ENCODE assay signal across 15 cellular contexts in genomic region chr4:82864336-82865001, GRCh38. TPM values are rescaled to one million over a fixed set of nuclear protein-coding genes. Genes with fewer than 3 reads are reported as not detected.
A peak's percentile ranks its signal among the peaks of the same experiment; 100 is the strongest.
DNase-seq lines count a peak whose midpoint lies in the region; ATAC-seq, FAIRE-seq and TF ChIP-seq lines count a peak whose summit lies in the region.
"Had no signal": no experiment of that assay in that cellular context is flagged by ENCODE, and none has a peak within 500 bp of the region (broad histone marks: within the 10 kb centered on the region; RNA-seq: fewer than 3 reads in every experiment).

No MANE protein-coding gene starts in this region.

- H4K20me1 ChIP-seq in MM.1S (ENCODE audit: insufficient read depth, low read length): no peaks in the 10 kb centered on the region

- no peak overlapping the region for H3K9ac ChIP-seq in MM.1S (ENCODE audit: low read length)

- no peaks in the 10 kb centered on the region for H3K79me2 ChIP-seq in MM.1S (ENCODE audit: low read length)

- H3K27me3 ChIP-seq in foreskin keratinocyte (no peaks in the 10 kb centered on the region), right cardiac atrium (ENCODE audit: control insufficient read depth, insufficient read depth) (no peaks in the 10 kb centered on the region), MM.1S (replicated peaks; ENCODE audit: insufficient read depth, low read length) (no peaks in the 10 kb centered on the region)
- H3K27me3 ChIP-seq: MG63 had no signal

- peak overlapping the region; percentile 54 for H3K27ac ChIP-seq in foreskin keratinocyte
- no peak overlapping the region for H3K27ac ChIP-seq in right cardiac atrium (ENCODE audit: low read length)
- no peak overlapping the region for H3K27ac ChIP-seq in MM.1S (ENCODE audit: low read length)
- H3K27ac ChIP-seq: prostate gland had no signal

- peak; percentile 52 for FAIRE-seq in GM18507 (lab: Jason Lieb, UNC)

- peaks cover 0 to 5% (median 0%) of the 10 kb centered on the region in 7 donors for H3K9me3 Mint-ChIP-seq in CD14-positive monocyte
- no peaks in the 10 kb centered on the region for H3K9me3 Mint-ChIP-seq in activated T-helper 1 cell treated with anti-CD3 and anti-CD28 coated beads, Interleukin-12 subunit alpha, Interleukin-12 subunit beta, Interleukin-2, Interleukin-4 antibody, amounts not matched to agents 30 ng/mL and 10 ng/mL and 1 ng/mL, durations not matched to agents 14 hours and 24 hours and 36 hours

- no peak overlapping the region for H3K4me3 Mint-ChIP-seq in CD14-positive monocyte
- peak overlapping the region; percentile 69 for H3K4me3 Mint-ChIP-seq in activated T-helper 1 cell treated with anti-CD3 and anti-CD28 coated beads, Interleukin-12 subunit alpha, Interleukin-12 subunit beta, Interleukin-2, Interleukin-4 antibody, amounts not matched to agents 30 ng/mL and 10 ng/mL and 1 ng/mL, durations not matched to agents 14 hours and 24 hours and 36 hours

- 89% methylated on average over 6 of the region's 6 CpGs for WGBS in right cardiac atrium

- no peaks in the 10 kb centered on the region; the same call in 1 of the 2 replicates for H3F3A ChIP-seq in MM.1S (ENCODE audit: insufficient read depth, low read length)

- H3K36me3 ChIP-seq in MM.1S (replicated peaks; ENCODE audit: insufficient read depth, low read length): peaks cover 1% of the 10 kb centered on the region; the same call in 1 of the 2 replicates

- DNase-seq in CD14-positive monocyte (ENCODE audit: low spot score) (no peak), GM18507 (ENCODE audit: extremely low spot score, insufficient read length, low read depth) (no peak), foreskin keratinocyte (no peak), right cardiac atrium (no peak), MM.1S (no peak), omental fat pad (ENCODE audit: low spot score) (no peak)
- DNase-seq in activated T-helper 1 cell treated with anti-CD3 and anti-CD28 coated beads, Interleukin-12 subunit alpha, Interleukin-12 subunit beta, Interleukin-2, Interleukin-4 antibody, amounts not matched to agents 30 ng/mL and 10 ng/mL and 1 ng/mL, durations not matched to agents 14 hours and 24 hours and 36 hours (ENCODE audit: low spot score): peak; percentile 18
- DNase-seq: C1 segment of cervical spinal cord; GDM1; MG63; stimulated activated CD4-positive, alpha-beta T cell treated with anti-CD3 and anti-CD28 coated beads, Interleukin-4, amount 100 ng/mL, for 24 hours; stimulated activated naive CD4-positive, alpha-beta T cell treated with Interleukin-2 at 50 U/mL for 16 hours had no signal

- H3K4me2 ChIP-seq in MM.1S (ENCODE audit: low read depth, low read length): no peak overlapping the region

- ATAC-seq in foreskin keratinocyte (no peak), right cardiac atrium (no peak), HG02588 (IDR thresholded peaks at IDR 0.05; ENCODE audit: unreplicated experiment) (no peak), omental fat pad (ENCODE audit: low FRiP score) (no peak)

- peaks cover 14% of the 10 kb centered on the region for H3K4me1 Mint-ChIP-seq in CD14-positive monocyte
- H3K4me1 Mint-ChIP-seq in activated T-helper 1 cell treated with anti-CD3 and anti-CD28 coated beads, Interleukin-12 subunit alpha, Interleukin-12 subunit beta, Interleukin-2, Interleukin-4 antibody, amounts not matched to agents 30 ng/mL and 10 ng/mL and 1 ng/mL, durations not matched to agents 14 hours and 24 hours and 36 hours (ENCODE audit: low read depth): peaks cover 48% of the 10 kb centered on the region

- H2AFZ ChIP-seq in MM.1S (ENCODE audit: low read length): no peak overlapping the region

- H3K36me3 Mint-ChIP-seq in CD14-positive monocyte: peaks cover 55 to 81% of the 10 kb centered on the region in 2 donors
- peaks cover 41% of the 10 kb centered on the region for H3K36me3 Mint-ChIP-seq in activated T-helper 1 cell treated with anti-CD3 and anti-CD28 coated beads, Interleukin-12 subunit alpha, Interleukin-12 subunit beta, Interleukin-2, Interleukin-4 antibody, amounts not matched to agents 30 ng/mL and 10 ng/mL and 1 ng/mL, durations not matched to agents 14 hours and 24 hours and 36 hours (ENCODE audit: low read depth)

- H3K9me2 ChIP-seq in MM.1S (replicated peaks; ENCODE audit: insufficient read depth, low read length): no peaks in the 10 kb centered on the region

- intact Hi-C loops in CD14-positive monocyte (cut with micrococcal nuclease): loop anchor here in 1 of 2 donors (10.0 kb wide), 1 partner anchor 420 kb away; the partner anchor contains the start of gene COQ2
- intact Hi-C loops in activated T-helper 1 cell treated with anti-CD3 and anti-CD28 coated beads, Interleukin-12 subunit alpha, Interleukin-12 subunit beta, Interleukin-2, Interleukin-4 antibody, amounts not matched to agents 30 ng/mL and 10 ng/mL and 1 ng/mL, durations not matched to agents 14 hours and 24 hours and 36 hours (cut with micrococcal nuclease): loop anchor here (1.0 to 10.0 kb wide), 11 partner anchors 27 to 590 kb away; partner anchors contain the start of genes COPS4, ENOPH1, HELQ and HNRNPDL
- intact Hi-C loops in right cardiac atrium (cut with DNase I): no loop called here

- H3K9me3 ChIP-seq in right cardiac atrium (ENCODE audit: control insufficient read depth, low read length): no peaks in the 10 kb centered on the region
- H3K9me3 ChIP-seq in MM.1S (replicated peaks; ENCODE audit: insufficient read depth, low read length): no peaks in the 10 kb centered on the region
- H3K9me3 ChIP-seq: HAP-1, MG63, prostate gland had no signal

- H3K4me3 ChIP-seq in right cardiac atrium (ENCODE audit: low read length): no peak overlapping the region
- no peak overlapping the region for H3K4me3 ChIP-seq in MM.1S (ENCODE audit: low read length)
- H3K4me3 ChIP-seq: HAP-1, MG63, prostate gland had no signal

- TF ChIP-seq CTCF in CD14-positive monocyte (IDR thresholded peaks at IDR 0.05): no peak
- TF ChIP-seq CTCF in foreskin keratinocyte (conservative IDR thresholded peaks at IDR 0.05): no peak
- no peak for TF ChIP-seq CTCF in MM.1S (IDR thresholded peaks at IDR 0.05; ENCODE audit: low read length)
- no peak for TF ChIP-seq CTCF in omental fat pad (IDR thresholded peaks at IDR 0.05)

- H3K4me1 ChIP-seq in foreskin keratinocyte: peaks cover 18% of the 10 kb centered on the region
- H3K4me1 ChIP-seq in right cardiac atrium (ENCODE audit: control insufficient read depth, insufficient read depth, low read length): no peaks in the 10 kb centered on the region
- peaks cover 4% of the 10 kb centered on the region; the same call in 1 of the 2 replicates for H3K4me1 ChIP-seq in MM.1S (ENCODE audit: low read length)
- H3K4me1 ChIP-seq: HAP-1, prostate gland had no signal

- peak overlapping the region; percentile 80 to 97 (median 93) for H3K27ac Mint-ChIP-seq in CD14-positive monocyte
- H3K27ac Mint-ChIP-seq in activated T-helper 1 cell treated with anti-CD3 and anti-CD28 coated beads, Interleukin-12 subunit alpha, Interleukin-12 subunit beta, Interleukin-2, Interleukin-4 antibody, amounts not matched to agents 30 ng/mL and 10 ng/mL and 1 ng/mL, durations not matched to agents 14 hours and 24 hours and 36 hours: peak overlapping the region; percentile 93

- H3K27me3 Mint-ChIP-seq in CD14-positive monocyte (ENCODE audit: low read depth in 3 of 3): peaks cover 0 to 1% (median 0%) of the 10 kb centered on the region in 3 donors
- no peaks in the 10 kb centered on the region for H3K27me3 Mint-ChIP-seq in activated T-helper 1 cell treated with anti-CD3 and anti-CD28 coated beads, Interleukin-12 subunit alpha, Interleukin-12 subunit beta, Interleukin-2, Interleukin-4 antibody, amounts not matched to agents 30 ng/mL and 10 ng/mL and 1 ng/mL, durations not matched to agents 14 hours and 24 hours and 36 hours (ENCODE audit: insufficient read depth)

RNA-seq across cellular contexts. Expression of gene SEC31A, which starts 26.5 kb away (rescaled TPM):
- polyA plus RNA-seq in CD14-positive monocyte (100 to 1,000 TPM; 107 to 120 TPM), foreskin keratinocyte (84.2 and 98.4 TPM in 2 replicates), right cardiac atrium (87.3 TPM)
- total RNA-seq in activated T-helper 1 cell treated with anti-CD3 and anti-CD28 coated beads, Interleukin-12 subunit alpha, Interleukin-12 subunit beta, Interleukin-2, Interleukin-4 antibody, amounts not matched to agents 30 ng/mL and 10 ng/mL and 1 ng/mL, durations not matched to agents 14 hours and 24 hours and 36 hours: 118 and 123 TPM in 2 replicates
- total RNA-seq in foreskin keratinocyte (124 and 162 TPM in 2 replicates), right cardiac atrium (100 to 1,000 TPM; 107 to 156 (median 128) TPM), omental fat pad (100 to 1,000 TPM; 175 to 215 (median 183) TPM)

RNA-seq across cellular contexts. Expression of gene THAP9, which starts 36.1 kb away (rescaled TPM):
- 1 to 10 TPM; 1.4 TPM for polyA plus RNA-seq in CD14-positive monocyte
- 1.9 and 2.3 TPM in 2 replicates for total RNA-seq in activated T-helper 1 cell treated with anti-CD3 and anti-CD28 coated beads, Interleukin-12 subunit alpha, Interleukin-12 subunit beta, Interleukin-2, Interleukin-4 antibody, amounts not matched to agents 30 ng/mL and 10 ng/mL and 1 ng/mL, durations not matched to agents 14 hours and 24 hours and 36 hours
- total RNA-seq in foreskin keratinocyte: 1.6 and 1.8 TPM in 2 replicates
- 0.34 and 0.58 TPM in 2 replicates for polyA plus RNA-seq in foreskin keratinocyte
- total RNA-seq in right cardiac atrium: 1 to 10 TPM; 3.2 to 6.3 (median 3.7) TPM
- 2.6 TPM for polyA plus RNA-seq in right cardiac atrium
- total RNA-seq in omental fat pad: 10 to 100 TPM in 1 of 4 donors, 1 to 10 TPM in 3; 1.8 to 10.2 (median 2.9) TPM
